ENCODE assay signal across 22 cellular contexts in the genomic region with DNA sequence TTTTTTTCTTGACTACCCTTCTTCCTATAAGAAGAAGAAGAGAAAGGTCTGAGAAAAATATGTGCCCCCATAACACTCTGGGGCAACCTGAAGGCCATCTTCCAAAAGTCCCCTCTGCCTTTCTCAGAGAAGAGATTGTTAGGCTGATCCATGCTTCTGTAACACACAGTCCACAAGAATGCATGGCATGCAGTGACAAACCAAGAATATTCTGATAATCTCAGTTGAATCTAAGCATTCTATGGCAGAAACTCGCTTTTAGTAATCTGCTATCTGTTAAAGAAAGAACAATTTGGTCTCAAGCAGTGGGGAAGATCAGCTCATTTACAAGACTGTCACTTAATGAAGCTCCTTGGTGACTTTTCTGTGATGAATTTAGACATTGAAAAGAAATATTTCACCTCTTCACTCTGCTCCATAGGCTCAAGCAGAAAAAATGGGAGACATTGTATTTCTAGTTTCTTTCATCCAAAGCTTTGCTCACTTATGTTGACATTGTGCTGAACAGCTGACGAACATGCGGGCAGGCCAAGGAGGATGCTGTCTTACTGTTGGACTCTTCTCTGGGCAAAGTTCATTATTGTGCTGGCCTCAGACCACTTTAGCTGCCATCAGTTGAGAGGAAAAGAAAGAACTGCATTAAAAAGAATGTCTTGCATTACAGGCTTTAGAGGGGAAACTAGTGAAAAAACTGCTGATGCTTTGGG.
DNase-seq lines count a peak whose midpoint lies in the region; ATAC-seq and TF ChIP-seq lines count a peak whose summit lies in the region.
"Had no signal": no experiment of that assay in that cellular context is flagged by ENCODE, and none has a peak within 500 bp of the region (broad histone marks: within the 10 kb centered on the region; RNA-seq: fewer than 3 reads in every experiment).

No MANE protein-coding gene starts in this region.

- in situ Hi-C loops in astrocyte of the spinal cord (cut with HindIII; ENCODE audit: low sequenced_read_pairs), result no loop called here

- no peaks in the 10 kb centered on the region for H3K4me1 ChIP-seq in heart left ventricle
- H3K4me1 ChIP-seq: tibial artery had no signal

- intact Hi-C loops in heart left ventricle (cut with DNase I), result no loop called here

- no peaks in the 10 kb centered on the region for H3K27me3 ChIP-seq in heart left ventricle
- H3K27me3 ChIP-seq: tibial artery had no signal

- H3K36me3 ChIP-seq in heart left ventricle, result no peaks in the 10 kb centered on the region
- H3K36me3 ChIP-seq: tibial artery had no signal

- 59 to 63% (median 61%) methylated on average over 3 of the region's 3 CpGs for WGBS in heart left ventricle, 4 donors

- TF ChIP-seq POLR2A in heart left ventricle (IDR thresholded peaks at IDR 0.05), result no peak

- no peak overlapping the region for H3K4me3 ChIP-seq in astrocyte of the spinal cord (ENCODE audit: low read depth, low read length)
- no peak overlapping the region for H3K4me3 ChIP-seq in heart left ventricle
- H3K4me3 ChIP-seq: K562, tibial artery had no signal

- no peak overlapping the region for H3K27ac ChIP-seq in heart left ventricle
- H3K27ac ChIP-seq: 22Rv1, HL-60, RWPE1, tibial artery had no signal

- ATAC-seq in GM21390 (IDR thresholded peaks at IDR 0.05; ENCODE audit: unreplicated experiment) (no peak), heart left ventricle (no peak)
- ATAC-seq: K562, left colon had no signal

- H3K9me3 ChIP-seq in heart left ventricle, result no peaks in the 10 kb centered on the region
- H3K9me3 ChIP-seq: tibial artery had no signal

- TF ChIP-seq CTCF in astrocyte of the spinal cord (IDR thresholded peaks at IDR 0.05; ENCODE audit: low read depth, low read length), result no peak
- TF ChIP-seq CTCF in heart left ventricle (IDR thresholded peaks at IDR 0.05), result no peak

- DNase-seq in A172 (ENCODE audit: low spot score), result peak; percentile 18
- peak; percentile 17 for DNase-seq in HT1080 (ENCODE audit: low read depth)
- DNase-seq in astrocyte of the spinal cord (ENCODE audit: low read depth, low spot score), result peak; percentile 66
- peak; percentile 52 for DNase-seq in iris pigment epithelial cell (ENCODE audit: low read depth)
- no peak for DNase-seq in D341Med (ENCODE audit: low spot score)
- DNase-seq in heart left ventricle, result no peak
- no peak for DNase-seq in SK-N-DZ (ENCODE audit: low spot score)
- DNase-seq: activated CD4-positive, alpha-beta T cell treated with anti-CD3 and anti-CD28 coated beads, Interleukin-2, amount 50 U/mL, for 4 hours; activated naive CD4-positive, alpha-beta T cell treated with anti-CD3 and anti-CD28 coated beads for 36 hours; CD4-positive, CD25-positive, alpha-beta regulatory T cell; DMS53; left colon; NCI-H2029 treated with DMSO at 0.1 percent for 48 hours; NCI-H510A; stimulated activated CD4-positive, alpha-beta T cell treated with anti-CD3 and anti-CD28 coated beads, Interleukin-15, amount 100 ng/mL, for 24 hours; stimulated activated naive CD4-positive, alpha-beta T cell; tibial artery had no signal

Comparison
In these comparisons a context has a peak if more than half of its experiments do, and no peak if none do; other contexts are left out.
1. DNase-seq: peak in A172 (single experiment), HT1080 (single experiment), astrocyte of the spinal cord (single experiment) and iris pigment epithelial cell (single experiment); none in D341Med (single experiment), heart left ventricle (0 of 5) and SK-N-DZ (single experiment).